In genomic region chr19:19674315-19674714, GRCh38 we compare ENCODE assay signal across 2 cellular contexts.
TF ChIP-seq lines count a peak whose summit lies in the region.

No MANE protein-coding gene starts in this region.

TF ChIP-seq in HEK293, 187 proteins besides CTCF, POLR2A, EP300 and RAD21:
- TF ChIP-seq ATF2 (tag by site-specific recombination; IDR thresholded peaks at IDR 0.05; ENCODE audit: low read depth) (peak; percentile 49; the same call in 1 of the 2 replicates), ZNF514 (tag by site-specific recombination; IDR thresholded peaks at IDR 0.05) (no peak), ZNF530 (tag by site-specific recombination; IDR thresholded peaks at IDR 0.05; ENCODE audit: low read depth) (no peak), ZNF76 (tag by site-specific recombination; IDR thresholded peaks at IDR 0.05; ENCODE audit: borderline replicate concordance, low read depth) (no peak), ZNF404 (tag by site-specific recombination; IDR thresholded peaks at IDR 0.05) (no peak), ZNF202 (tag by site-specific recombination; IDR thresholded peaks at IDR 0.05; ENCODE audit: borderline replicate concordance) (no peak), PRDM6 (tag by site-specific recombination; IDR thresholded peaks at IDR 0.05) (no peak), TCF7L2 (IDR thresholded peaks at IDR 0.05; ENCODE audit: borderline replicate concordance, low read depth, low read length) (no peak)
- TF ChIP-seq, protein P1, sequence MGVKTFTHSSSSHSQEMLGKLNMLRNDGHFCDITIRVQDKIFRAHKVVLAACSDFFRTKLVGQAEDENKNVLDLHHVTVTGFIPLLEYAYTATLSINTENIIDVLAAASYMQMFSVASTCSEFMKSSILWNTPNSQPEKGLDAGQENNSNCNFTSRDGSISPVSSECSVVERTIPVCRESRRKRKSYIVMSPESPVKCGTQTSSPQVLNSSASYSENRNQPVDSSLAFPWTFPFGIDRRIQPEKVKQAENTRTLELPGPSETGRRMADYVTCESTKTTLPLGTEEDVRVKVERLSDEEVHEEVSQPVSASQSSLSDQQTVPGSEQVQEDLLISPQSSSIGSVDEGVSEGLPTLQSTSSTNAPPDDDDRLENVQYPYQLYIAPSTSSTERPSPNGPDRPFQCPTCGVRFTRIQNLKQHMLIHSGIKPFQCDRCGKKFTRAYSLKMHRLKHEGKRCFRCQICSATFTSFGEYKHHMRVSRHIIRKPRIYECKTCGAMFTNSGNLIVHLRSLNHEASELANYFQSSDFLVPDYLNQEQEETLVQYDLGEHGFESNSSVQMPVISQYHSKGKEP (tag by site-specific recombination; IDR thresholded peaks at IDR 0.05), result no peak

TF ChIP-seq in GM12878, 131 proteins besides CTCF, POLR2A, EP300 and RAD21:
- peak; percentile 35 for TF ChIP-seq ATF7 (IDR thresholded peaks at IDR 0.05; ENCODE audit: low read depth)
- no peak for TF ChIP-seq SUPT20H (IDR thresholded peaks at IDR 0.05; ENCODE audit: borderline replicate concordance, control insufficient read depth, low read depth, low read length)
